In the genomic region with DNA sequence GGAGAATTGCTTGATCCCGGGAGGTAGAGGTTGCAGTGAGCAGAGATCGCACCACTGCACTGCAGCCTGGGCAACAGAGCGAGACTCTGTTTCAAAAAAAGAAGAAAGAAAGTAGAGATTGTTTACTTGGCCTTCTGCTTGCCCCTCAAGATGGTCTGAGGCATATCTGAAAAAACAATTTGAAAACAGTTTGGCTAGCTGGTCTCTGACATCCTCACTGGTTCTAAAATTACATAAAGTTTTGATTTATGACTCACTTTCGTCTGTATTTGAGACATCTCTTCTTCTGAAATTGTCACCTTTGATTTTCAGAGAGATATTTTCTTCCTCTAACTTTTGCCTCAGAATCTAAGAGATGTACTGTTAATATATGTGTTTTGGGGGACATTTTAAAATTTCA, we compare ENCODE assay signal across 15 cellular contexts. TPM values are rescaled to one million over a fixed set of nuclear protein-coding genes. Genes with fewer than 3 reads are reported as not detected.
A peak's percentile ranks its signal among the peaks of the same experiment; 100 is the strongest.
DNase-seq lines count a peak whose midpoint lies in the region; ATAC-seq, FAIRE-seq and TF ChIP-seq lines count a peak whose summit lies in the region.
"Had no signal": no experiment of that assay in that cellular context is flagged by ENCODE, and none has a peak within 500 bp of the region (broad histone marks: within the 10 kb centered on the region; RNA-seq: fewer than 3 reads in every experiment).

No MANE protein-coding gene starts in this region.

- H3K4me1 ChIP-seq in GM12878 (ENCODE audit: control insufficient read depth, insufficient read depth, low read length) (peaks cover 6% of the 10 kb centered on the region), vagina (no peaks in the 10 kb centered on the region)
- H3K4me1 ChIP-seq: prostate gland had no signal

- FAIRE-seq in GM12878 (lab: Jason Lieb, UNC): peak; percentile 65

- intact Hi-C loops in GM12878 (cut with micrococcal nuclease; ENCODE audit: unreplicated experiment): no loop called here
- intact Hi-C loops in vagina (cut with DNase I): no loop called here

- no peak overlapping the region for H3K9ac ChIP-seq in GM12878 (ENCODE audit: control insufficient read depth, insufficient read depth, low read length)

- RAD21 ChIA-PET in GM12878 (lab: Charles Lee; ENCODE audit: unreplicated experiment): interaction anchor here (1.4 kb wide), 1 partner anchor 26 kb away, joined by 3 read pairs; no protein-coding TSS in a partner anchor

- no peaks in the 10 kb centered on the region for H3K9me3 Mint-ChIP-seq in activated T-helper 17 cell treated with anti-CD3 and anti-CD28 coated beads, Interleukin-2, amount 50 U/mL, for 72 hours

- WGBS in GM12878 (ENCODE audit: insufficient coverage, insufficient replicate concordance, low lambda C conversion rate, missing lambda C conversion rate): 1% methylated on average over 4 of the region's 4 CpGs

- H3K27me3 Mint-ChIP-seq in activated T-helper 17 cell treated with anti-CD3 and anti-CD28 coated beads, Interleukin-2, amount 50 U/mL, for 72 hours: no peaks in the 10 kb centered on the region

- peak overlapping the region; percentile 56; the same call in 1 of the 2 replicates for H3K4me2 ChIP-seq in GM12878 (ENCODE audit: control insufficient read depth, insufficient read depth)

- CTCF ChIA-PET in GM12878 (lab: Yijun Ruan, JAX): interaction anchor here (1.1 kb wide), 1 partner anchor 52 kb away, joined by 7 read pairs; no protein-coding TSS in a partner anchor

- H3K9me3 ChIP-seq in GM12878 (replicated peaks; ENCODE audit: control insufficient read depth, insufficient read depth, low read length) (no peaks in the 10 kb centered on the region), vagina (no peaks in the 10 kb centered on the region)
- H3K9me3 ChIP-seq: prostate gland, testis had no signal

- no peak; a peak in 1 of 4 replicates for TF ChIP-seq EP300 in GM12878 (IDR thresholded peaks at IDR 0.05; ENCODE audit: borderline replicate concordance in 1 of 2, control insufficient read depth in 1 of 2, low read depth in 2 of 2, low read length in 2 of 2)

- no peaks in the 10 kb centered on the region for H3K36me3 Mint-ChIP-seq in activated T-helper 17 cell treated with anti-CD3 and anti-CD28 coated beads, Interleukin-2, amount 50 U/mL, for 72 hours (ENCODE audit: low read depth)

- peak overlapping the region; percentile 25 for H2AFZ ChIP-seq in GM12878 (ENCODE audit: control insufficient read depth, low read depth, low read length)

- H3K79me2 ChIP-seq in GM12878 (ENCODE audit: control insufficient read depth, insufficient read depth, low read length): no peaks in the 10 kb centered on the region

- no TSS peak for BruUV-seq in GM12878 (replicated peaks; lab: Mats Ljungman, UMichigan)

- TF ChIP-seq RAD21 in GM12878 (IDR thresholded peaks at IDR 0.05; ENCODE audit: insufficient read depth, low read depth, low read length): no peak

- POLR2A ChIA-PET in GM12878 (lab: Charles Lee): no interaction called here

- H3K4me3 ChIP-seq in GM12878 (peak overlapping the region; percentile 27; the same call in 1 of the 2 replicates), vagina (no peak overlapping the region)
- H3K4me3 ChIP-seq: prostate gland, testis had no signal

- TF ChIP-seq CTCF in GM12878 (IDR thresholded peaks at IDR 0.05 in 2 of 3, conservative IDR thresholded peaks at IDR 0.05 in 1 of 3; ENCODE audit: control insufficient read depth in 2 of 3, extremely low read depth in 1 of 3, insufficient read depth in 1 of 3, low read depth in 3 of 3, low read length in 3 of 3) (no peak), vagina (IDR thresholded peaks at IDR 0.05) (no peak)

- SMC1A ChIA-PET in GM12878 (lab: Charles Lee; ENCODE audit: uncharacterized antibody, unreplicated experiment): interaction anchor here (0.8 to 1.4 kb wide), 4 partner anchors 9 to 26 kb away, joined by 3 to 4 read pairs (median 3); no protein-coding TSS in a partner anchor

- in situ Hi-C loops in GM12878 (cut with MboI): no loop called here

- H3K27ac ChIP-seq in GM12878 (ENCODE audit: control insufficient read depth, insufficient read depth): peak overlapping the region; percentile 40; the same call in 1 of the 2 replicates
- H3K27ac ChIP-seq in vagina: no peak overlapping the region
- H3K27ac ChIP-seq: foreskin keratinocyte, prostate gland, testis had no signal

- no peaks in the 10 kb centered on the region for H3K36me3 ChIP-seq in GM12878 (ENCODE audit: control insufficient read depth in 2 of 2, insufficient read depth in 2 of 2, low read length in 1 of 2)
- H3K36me3 ChIP-seq in vagina: no peaks in the 10 kb centered on the region
- H3K36me3 ChIP-seq: prostate gland had no signal

- ATAC-seq in GM19463 (IDR thresholded peaks at IDR 0.05; ENCODE audit: unreplicated experiment) (peak; percentile 57), HG02981 (IDR thresholded peaks at IDR 0.05; ENCODE audit: unreplicated experiment) (peak; percentile 48), GM12878 (peak; percentile 92), HG02763 (IDR thresholded peaks at IDR 0.05; ENCODE audit: unreplicated experiment) (no peak)
- ATAC-seq in activated T-helper 17 cell treated with anti-CD3 and anti-CD28 coated beads, Interleukin-2, amount 50 U/mL, for 72 hours (replicated peaks): no peak
- ATAC-seq: foreskin keratinocyte, left lobe of liver had no signal

- H3K4me3 Mint-ChIP-seq in activated T-helper 17 cell treated with anti-CD3 and anti-CD28 coated beads, Interleukin-2, amount 50 U/mL, for 72 hours: no peak overlapping the region

- no peaks in the 10 kb centered on the region for H4K20me1 ChIP-seq in GM12878 (ENCODE audit: control insufficient read depth, insufficient read depth)

- TF ChIP-seq POLR2A in GM12878 (IDR thresholded peaks at IDR 0.05; ENCODE audit: low read depth, low read length) (no peak), vagina (IDR thresholded peaks at IDR 0.05) (no peak)

- no peaks in the 10 kb centered on the region for H3K4me1 Mint-ChIP-seq in activated T-helper 17 cell treated with anti-CD3 and anti-CD28 coated beads, Interleukin-2, amount 50 U/mL, for 72 hours

- H3K27me3 ChIP-seq in GM12878 (replicated peaks in 1 of 2; ENCODE audit: control insufficient read depth in 2 of 2, insufficient read depth in 2 of 2, low read length in 1 of 2): no peaks in the 10 kb centered on the region
- H3K27me3 ChIP-seq in vagina: no peaks in the 10 kb centered on the region
- H3K27me3 ChIP-seq: foreskin keratinocyte, testis had no signal

- DNase-seq in EH (ENCODE audit: low read depth) (peak; percentile 42), GM12878 (ENCODE audit: low read depth, low spot score) (peak; percentile 26), DMS79 treated with DMSO at 0.1 percent for 48 hours (lab: John Stamatoyannopoulos, UW) (no peak), vagina (ENCODE audit: extremely low spot score in 2 of 2) (no peak)
- DNase-seq: activated CD4-positive, CD25-positive, alpha-beta regulatory T cell; central memory CD4-positive, alpha-beta T cell; foreskin keratinocyte; GF-D8; testis had no signal

- no peak overlapping the region for H3K27ac Mint-ChIP-seq in activated T-helper 17 cell treated with anti-CD3 and anti-CD28 coated beads, Interleukin-2, amount 50 U/mL, for 72 hours

TF ChIP-seq in GM12878, 131 proteins besides CTCF, POLR2A, EP300 and RAD21 (continues in another document):
- TF ChIP-seq PAX5 (IDR thresholded peaks at IDR 0.05; ENCODE audit: borderline replicate concordance, low read depth, low read length) (peak; percentile 45; the same call in 1 of the 2 replicates), JUNB (IDR thresholded peaks at IDR 0.05) (peak; percentile 91), CREM (IDR thresholded peaks at IDR 0.05; ENCODE audit: low read depth) (peak; percentile 44; the same call in 1 of the 2 replicates), DPF2 (IDR thresholded peaks at IDR 0.05) (0 out of 2 replicates have a peak, but pooled peaks have one; percentile 14), IKZF2 (IDR thresholded peaks at IDR 0.05) (0 out of 4 replicates have a peak, but pooled peaks of 1 of the 2 experiments have one; percentile 21), RUNX3 (IDR thresholded peaks at IDR 0.05; ENCODE audit: low read length) (peak; percentile 35; the same call in 1 of the 2 replicates)
- TF ChIP-seq, protein P1, sequence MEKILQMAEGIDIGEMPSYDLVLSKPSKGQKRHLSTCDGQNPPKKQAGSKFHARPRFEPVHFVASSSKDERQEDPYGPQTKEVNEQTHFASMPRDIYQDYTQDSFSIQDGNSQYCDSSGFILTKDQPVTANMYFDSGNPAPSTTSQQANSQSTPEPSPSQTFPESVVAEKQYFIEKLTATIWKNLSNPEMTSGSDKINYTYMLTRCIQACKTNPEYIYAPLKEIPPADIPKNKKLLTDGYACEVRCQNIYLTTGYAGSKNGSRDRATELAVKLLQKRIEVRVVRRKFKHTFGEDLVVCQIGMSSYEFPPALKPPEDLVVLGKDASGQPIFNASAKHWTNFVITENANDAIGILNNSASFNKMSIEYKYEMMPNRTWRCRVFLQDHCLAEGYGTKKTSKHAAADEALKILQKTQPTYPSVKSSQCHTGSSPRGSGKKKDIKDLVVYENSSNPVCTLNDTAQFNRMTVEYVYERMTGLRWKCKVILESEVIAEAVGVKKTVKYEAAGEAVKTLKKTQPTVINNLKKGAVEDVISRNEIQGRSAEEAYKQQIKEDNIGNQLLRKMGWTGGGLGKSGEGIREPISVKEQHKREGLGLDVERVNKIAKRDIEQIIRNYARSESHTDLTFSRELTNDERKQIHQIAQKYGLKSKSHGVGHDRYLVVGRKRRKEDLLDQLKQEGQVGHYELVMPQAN (conservative IDR thresholded peaks at IDR 0.05): no peak

RNA-seq across cellular contexts. Expression of gene HELLS, which starts 49.6 kb away (rescaled TPM):
- 445 and 466 TPM in 2 replicates for total RNA-seq in GM12878 (2013; cell fraction: nucleolus; rRNA removed)
- total RNA-seq in GM12878 (2014; rRNA removed): 137 and 153 TPM in 2 replicates
- 152 and 160 TPM in 2 replicates for total RNA-seq in GM12878 (2014; rRNA removed; fragmentation: Illumina TruSeq; extraction: Trizol)
- total RNA-seq in GM12878 (2021): 135 and 159 TPM in 2 replicates
- 17.2 TPM for polyA plus RNA-seq in GM12878 (2011; ENCODE audit: low read depth)
- 102 and 137 TPM in 2 replicates for polyA plus RNA-seq in GM12878 (2011; rRNA removed)
- polyA plus RNA-seq in GM12878 (2011; cell fraction: cytosol; rRNA removed): 58.9 and 59.9 TPM in 2 replicates
- polyA plus RNA-seq in GM12878 (2011; cell fraction: nucleus; rRNA removed): 77.4 and 130 TPM in 2 replicates
- polyA plus RNA-seq in GM12878 (2012): 31.1 and 37.7 TPM in 2 replicates
- polyA plus RNA-seq in GM12878 (2014; fragmentation: Illumina TruSeq; extraction: Trizol): 66.3 and 77.4 TPM in 2 replicates
- polyA plus RNA-seq in GM12878 (2014; fragmentation: Nextera tagmentation; extraction: Ambion mirVana): 10 to 100 TPM; 33.9 to 46.6 TPM
- 83.7 and 92.8 TPM in 2 replicates for polyA plus RNA-seq in GM12878 (2014; rRNA removed)
- 100 to 1,000 TPM; 144 to 159 TPM for polyA plus RNA-seq in GM12878 (2016; fragmentation: Nextera tagmentation; extraction: Ambion mirVana)
- polyA minus RNA-seq in GM12878 (2011; rRNA and poly(A)+ RNA removed): 78.1 and 102 TPM in 2 replicates
- 38.1 and 71.1 TPM in 2 replicates for polyA minus RNA-seq in GM12878 (2011; cell fraction: cytosol; rRNA and poly(A)+ RNA removed)
- 58.9 and 138 TPM in 2 replicates for polyA minus RNA-seq in GM12878 (2011; cell fraction: nucleus; rRNA and poly(A)+ RNA removed)
- 100 to 1,000 TPM; 160 to 189 TPM for total RNA-seq in activated T-helper 17 cell treated with anti-CD3 and anti-CD28 coated beads, Interleukin-2, amount 50 U/mL, for 72 hours
- 8.3 TPM for total RNA-seq in vagina

Comparison
In these comparisons a context has a peak if more than half of its experiments do, and no peak if none do; other contexts are left out.
1. DNase-seq: peak in EH (single experiment) and GM12878 (single experiment); none in DMS79 treated with DMSO at 0.1 percent for 48 hours (single experiment) and vagina (0 of 2).
2. ATAC-seq: peak in GM19463 (single experiment), HG02981 (single experiment) and GM12878 (single experiment); none in HG02763 (single experiment) and activated T-helper 17 cell treated with anti-CD3 and anti-CD28 coated beads, Interleukin-2, amount 50 U/mL, for 72 hours (single experiment).
3. RNA of gene HELLS, which starts 49.6 kb away (total RNA-seq): 160 to 189 TPM in activated T-helper 17 cell treated with anti-CD3 and anti-CD28 coated beads, Interleukin-2, amount 50 U/mL, for 72 hours and 135 to 466 TPM in GM12878; 8.3 TPM in vagina (single experiment); every median in the first group is over 10 times any median in the second.